ENCODE assay signal across 1 cellular context in the genomic region with DNA sequence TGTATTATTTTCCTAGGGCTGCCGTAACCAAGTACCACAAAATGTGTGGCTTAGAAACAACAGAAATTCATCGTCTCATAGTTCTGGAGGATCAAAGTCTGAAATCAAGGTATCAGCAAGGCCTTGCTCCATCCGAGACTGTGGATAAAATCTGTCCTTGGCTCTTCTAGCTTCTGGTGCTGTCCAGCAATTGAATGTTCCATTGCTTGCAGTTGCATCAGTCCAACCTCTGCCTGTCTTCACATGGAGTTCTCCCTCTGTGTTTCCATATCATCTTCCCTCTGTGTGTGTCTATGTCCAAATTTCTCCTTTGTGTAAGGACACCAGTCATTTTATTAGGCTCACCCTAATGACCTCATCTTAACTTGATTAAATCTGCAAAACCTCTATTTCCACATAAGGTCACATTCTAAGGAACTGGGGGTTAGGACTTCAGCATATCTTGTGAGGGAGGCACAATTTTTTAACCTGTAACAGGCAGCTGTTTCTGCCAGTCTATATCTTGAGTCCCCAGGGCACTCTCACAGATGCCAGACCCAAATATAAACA.
TF ChIP-seq lines count a peak whose summit lies in the region.

No MANE protein-coding gene starts in this region.

TF ChIP-seq in K562, 482 proteins besides CTCF, POLR2A, EP300 and RAD21 (continued from another document and continues in another):
- TF ChIP-seq, protein P1, sequence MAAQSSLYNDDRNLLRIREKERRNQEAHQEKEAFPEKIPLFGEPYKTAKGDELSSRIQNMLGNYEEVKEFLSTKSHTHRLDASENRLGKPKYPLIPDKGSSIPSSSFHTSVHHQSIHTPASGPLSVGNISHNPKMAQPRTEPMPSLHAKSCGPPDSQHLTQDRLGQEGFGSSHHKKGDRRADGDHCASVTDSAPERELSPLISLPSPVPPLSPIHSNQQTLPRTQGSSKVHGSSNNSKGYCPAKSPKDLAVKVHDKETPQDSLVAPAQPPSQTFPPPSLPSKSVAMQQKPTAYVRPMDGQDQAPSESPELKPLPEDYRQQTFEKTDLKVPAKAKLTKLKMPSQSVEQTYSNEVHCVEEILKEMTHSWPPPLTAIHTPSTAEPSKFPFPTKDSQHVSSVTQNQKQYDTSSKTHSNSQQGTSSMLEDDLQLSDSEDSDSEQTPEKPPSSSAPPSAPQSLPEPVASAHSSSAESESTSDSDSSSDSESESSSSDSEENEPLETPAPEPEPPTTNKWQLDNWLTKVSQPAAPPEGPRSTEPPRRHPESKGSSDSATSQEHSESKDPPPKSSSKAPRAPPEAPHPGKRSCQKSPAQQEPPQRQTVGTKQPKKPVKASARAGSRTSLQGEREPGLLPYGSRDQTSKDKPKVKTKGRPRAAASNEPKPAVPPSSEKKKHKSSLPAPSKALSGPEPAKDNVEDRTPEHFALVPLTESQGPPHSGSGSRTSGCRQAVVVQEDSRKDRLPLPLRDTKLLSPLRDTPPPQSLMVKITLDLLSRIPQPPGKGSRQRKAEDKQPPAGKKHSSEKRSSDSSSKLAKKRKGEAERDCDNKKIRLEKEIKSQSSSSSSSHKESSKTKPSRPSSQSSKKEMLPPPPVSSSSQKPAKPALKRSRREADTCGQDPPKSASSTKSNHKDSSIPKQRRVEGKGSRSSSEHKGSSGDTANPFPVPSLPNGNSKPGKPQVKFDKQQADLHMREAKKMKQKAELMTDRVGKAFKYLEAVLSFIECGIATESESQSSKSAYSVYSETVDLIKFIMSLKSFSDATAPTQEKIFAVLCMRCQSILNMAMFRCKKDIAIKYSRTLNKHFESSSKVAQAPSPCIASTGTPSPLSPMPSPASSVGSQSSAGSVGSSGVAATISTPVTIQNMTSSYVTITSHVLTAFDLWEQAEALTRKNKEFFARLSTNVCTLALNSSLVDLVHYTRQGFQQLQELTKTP (IDR thresholded peaks at IDR 0.05; ENCODE audit: low read depth in 1 of 2, partially characterized antibody in 2 of 2) = peak in 1 of 2 experiments; percentile 68
- TF ChIP-seq NR2C2 (CRISPR knock-in tag; IDR thresholded peaks at IDR 0.05) (no peak), NR2C2 (tag; IDR thresholded peaks at IDR 0.05) (peak; percentile 46; the same call in 1 of the 2 replicates), NR2C1 (IDR thresholded peaks at IDR 0.05) (no peak), NR2C1 (tag; IDR thresholded peaks at IDR 0.05) (0 out of 2 replicates have a peak, but pooled peaks have one; percentile 21), CTBP1 (IDR thresholded peaks at IDR 0.05; ENCODE audit: borderline replicate concordance) (peak; percentile 83), MECOM (CRISPR knock-in tag; IDR thresholded peaks at IDR 0.05) (peak; percentile 73), ZNF175 (CRISPR knock-in tag; IDR thresholded peaks at IDR 0.05; ENCODE audit: low read depth) (peak; percentile 89; the same call in 1 of the 2 replicates), SOX6 (IDR thresholded peaks at IDR 0.05) (peak; percentile 18; the same call in 1 of the 2 replicates), MYNN (IDR thresholded peaks at IDR 0.05) (no peak), MYNN (CRISPR knock-in tag; IDR thresholded peaks at IDR 0.05) (no peak), ZSCAN29 (IDR thresholded peaks at IDR 0.05) (no peak), REST (CRISPR knock-in tag; IDR thresholded peaks at IDR 0.05; ENCODE audit: low read depth) (peak; percentile 94), ZNF197 (CRISPR knock-in tag; IDR thresholded peaks at IDR 0.05; ENCODE audit: low read depth) (peak; percentile 86; the same call in 1 of the 2 replicates), FOXJ2 (tag; IDR thresholded peaks at IDR 0.05) (peak; percentile 69), ESRRA (IDR thresholded peaks at IDR 0.05; ENCODE audit: borderline replicate concordance, low read depth) (peak; percentile 58; the same call in 1 of the 2 replicates), SMAD4 (CRISPR knock-in tag; conservative IDR thresholded peaks at IDR 0.05) (0 out of 2 replicates have a peak, but pooled peaks have one; percentile 20), POLR2H (tag; IDR thresholded peaks at IDR 0.05; ENCODE audit: low read depth) (no peak), BACH1 (tag; IDR thresholded peaks at IDR 0.05) (peak; percentile 58; the same call in 1 of the 2 replicates), SNIP1 (IDR thresholded peaks at IDR 0.05; ENCODE audit: low read depth) (no peak), PRDM10 (IDR thresholded peaks at IDR 0.05; ENCODE audit: partially characterized antibody) (no peak), IRF9 (tag; IDR thresholded peaks at IDR 0.05) (peak; percentile 80), L3MBTL2 (IDR thresholded peaks at IDR 0.05) (0 out of 2 replicates have a peak, but pooled peaks have one; percentile 23), CEBPG (CRISPR knock-in tag; IDR thresholded peaks at IDR 0.05) (peak; percentile 81), CEBPG (tag; conservative IDR thresholded peaks at IDR 0.05 in 1 of 2, IDR thresholded peaks at IDR 0.05 in 1 of 2) (peak; percentile 82 to 96), ZSCAN32 (CRISPR knock-in tag; IDR thresholded peaks at IDR 0.05) (peak; percentile 89), CEBPB (tag; IDR thresholded peaks at IDR 0.05) (0 out of 2 replicates have a peak, but pooled peaks have one; percentile 19), BHLHE40 (IDR thresholded peaks at IDR 0.05; ENCODE audit: low read length) (no peak)
- TF ChIP-seq, protein P2, sequence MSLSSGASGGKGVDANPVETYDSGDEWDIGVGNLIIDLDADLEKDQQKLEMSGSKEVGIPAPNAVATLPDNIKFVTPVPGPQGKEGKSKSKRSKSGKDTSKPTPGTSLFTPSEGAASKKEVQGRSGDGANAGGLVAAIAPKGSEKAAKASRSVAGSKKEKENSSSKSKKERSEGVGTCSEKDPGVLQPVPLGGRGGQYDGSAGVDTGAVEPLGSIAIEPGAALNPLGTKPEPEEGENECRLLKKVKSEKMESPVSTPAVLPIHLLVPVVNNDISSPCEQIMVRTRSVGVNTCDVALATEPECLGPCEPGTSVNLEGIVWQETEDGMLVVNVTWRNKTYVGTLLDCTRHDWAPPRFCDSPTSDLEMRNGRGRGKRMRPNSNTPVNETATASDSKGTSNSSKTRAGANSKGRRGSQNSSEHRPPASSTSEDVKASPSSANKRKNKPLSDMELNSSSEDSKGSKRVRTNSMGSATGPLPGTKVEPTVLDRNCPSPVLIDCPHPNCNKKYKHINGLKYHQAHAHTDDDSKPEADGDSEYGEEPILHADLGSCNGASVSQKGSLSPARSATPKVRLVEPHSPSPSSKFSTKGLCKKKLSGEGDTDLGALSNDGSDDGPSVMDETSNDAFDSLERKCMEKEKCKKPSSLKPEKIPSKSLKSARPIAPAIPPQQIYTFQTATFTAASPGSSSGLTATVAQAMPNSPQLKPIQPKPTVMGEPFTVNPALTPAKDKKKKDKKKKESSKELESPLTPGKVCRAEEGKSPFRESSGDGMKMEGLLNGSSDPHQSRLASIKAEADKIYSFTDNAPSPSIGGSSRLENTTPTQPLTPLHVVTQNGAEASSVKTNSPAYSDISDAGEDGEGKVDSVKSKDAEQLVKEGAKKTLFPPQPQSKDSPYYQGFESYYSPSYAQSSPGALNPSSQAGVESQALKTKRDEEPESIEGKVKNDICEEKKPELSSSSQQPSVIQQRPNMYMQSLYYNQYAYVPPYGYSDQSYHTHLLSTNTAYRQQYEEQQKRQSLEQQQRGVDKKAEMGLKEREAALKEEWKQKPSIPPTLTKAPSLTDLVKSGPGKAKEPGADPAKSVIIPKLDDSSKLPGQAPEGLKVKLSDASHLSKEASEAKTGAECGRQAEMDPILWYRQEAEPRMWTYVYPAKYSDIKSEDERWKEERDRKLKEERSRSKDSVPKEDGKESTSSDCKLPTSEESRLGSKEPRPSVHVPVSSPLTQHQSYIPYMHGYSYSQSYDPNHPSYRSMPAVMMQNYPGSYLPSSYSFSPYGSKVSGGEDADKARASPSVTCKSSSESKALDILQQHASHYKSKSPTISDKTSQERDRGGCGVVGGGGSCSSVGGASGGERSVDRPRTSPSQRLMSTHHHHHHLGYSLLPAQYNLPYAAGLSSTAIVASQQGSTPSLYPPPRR (CRISPR knock-in tag; IDR thresholded peaks at IDR 0.05; ENCODE audit: borderline replicate concordance) = no peak
- TF ChIP-seq, protein P3, sequence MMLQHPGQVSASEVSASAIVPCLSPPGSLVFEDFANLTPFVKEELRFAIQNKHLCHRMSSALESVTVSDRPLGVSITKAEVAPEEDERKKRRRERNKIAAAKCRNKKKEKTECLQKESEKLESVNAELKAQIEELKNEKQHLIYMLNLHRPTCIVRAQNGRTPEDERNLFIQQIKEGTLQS (IDR thresholded peaks at IDR 0.05) = peak; percentile 74
- TF ChIP-seq, protein P3 (CRISPR knock-in tag; conservative IDR thresholded peaks at IDR 0.05) = no peak
- TF ChIP-seq, protein P4, sequence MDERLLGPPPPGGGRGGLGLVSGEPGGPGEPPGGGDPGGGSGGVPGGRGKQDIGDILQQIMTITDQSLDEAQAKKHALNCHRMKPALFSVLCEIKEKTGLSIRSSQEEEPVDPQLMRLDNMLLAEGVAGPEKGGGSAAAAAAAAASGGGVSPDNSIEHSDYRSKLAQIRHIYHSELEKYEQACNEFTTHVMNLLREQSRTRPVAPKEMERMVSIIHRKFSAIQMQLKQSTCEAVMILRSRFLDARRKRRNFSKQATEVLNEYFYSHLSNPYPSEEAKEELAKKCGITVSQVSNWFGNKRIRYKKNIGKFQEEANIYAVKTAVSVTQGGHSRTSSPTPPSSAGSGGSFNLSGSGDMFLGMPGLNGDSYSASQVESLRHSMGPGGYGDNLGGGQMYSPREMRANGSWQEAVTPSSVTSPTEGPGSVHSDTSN (CRISPR knock-in tag; IDR thresholded peaks at IDR 0.05; ENCODE audit: low read depth) = no peak
- TF ChIP-seq, protein P4 (tag; conservative IDR thresholded peaks at IDR 0.05; ENCODE audit: low read depth) = no peak
